In the genomic region with DNA sequence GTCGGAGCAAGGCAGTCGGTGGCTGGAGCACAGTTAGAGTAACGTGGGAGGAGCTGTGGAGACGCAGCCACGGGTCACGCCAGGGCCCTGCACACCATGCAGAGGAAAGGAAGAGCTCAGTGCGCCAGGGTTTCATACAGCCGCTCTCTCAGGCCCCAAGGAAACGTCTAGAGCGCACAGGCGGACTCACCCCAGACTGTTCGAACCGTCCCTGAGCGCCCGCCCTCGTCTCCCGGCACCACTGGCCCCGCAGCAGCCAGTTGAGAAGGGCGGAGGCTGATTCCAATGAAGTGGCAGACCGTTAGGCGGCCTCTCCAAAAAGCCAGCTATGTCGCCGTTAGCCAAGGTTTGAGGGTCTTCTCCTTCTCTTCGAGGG, we compare ENCODE assay signal across 8 cellular contexts. TPM values are rescaled to one million over a fixed set of nuclear protein-coding genes. Genes with fewer than 3 reads are reported as not detected.
A peak's percentile ranks its signal among the peaks of the same experiment; 100 is the strongest.
DNase-seq lines count a peak whose midpoint lies in the region; ATAC-seq and TF ChIP-seq lines count a peak whose summit lies in the region.

No MANE protein-coding gene starts in this region.

- intact Hi-C loops in activated naive CD4-positive, alpha-beta T cell treated with anti-CD3 and anti-CD28 coated beads for 36 hours (cut with micrococcal nuclease), result loop anchor here (1.0 to 10.0 kb wide), 9 partner anchors 16 to 935 kb away; partner anchors contain the start of genes CCDC15, FAM118B, PKNOX2 and PUS3
- intact Hi-C loops in ascending aorta (cut with DNase I), result loop anchor here (1.0 to 10.0 kb wide), 12 partner anchors 16 to 1242 kb away; partner anchors contain the start of genes CCDC15, CDON, CHEK1 and EI24

- H3K9me3 ChIP-seq in ascending aorta (no peaks in the 10 kb centered on the region), iPS-18c (ENCODE audit: control insufficient read depth, insufficient read depth, low read length) (peaks cover 6% of the 10 kb centered on the region)

- peak; percentile 35 for ATAC-seq in HG02870 (IDR thresholded peaks at IDR 0.05; ENCODE audit: unreplicated experiment)
- ATAC-seq in GM18519 (IDR thresholded peaks at IDR 0.05; ENCODE audit: low FRiP score, unreplicated experiment), result no peak

- H3K36me3 Mint-ChIP-seq in activated naive CD4-positive, alpha-beta T cell treated with anti-CD3 and anti-CD28 coated beads for 36 hours (ENCODE audit: low read depth), result peaks cover 2% of the 10 kb centered on the region

- peak overlapping the region; percentile 91 to 98 for H3K27ac ChIP-seq in ascending aorta
- peak overlapping the region in 19 of 21 experiments; percentile 32 to 96 (median 87) for H3K27ac ChIP-seq in skin epidermis

- peaks cover 29% of the 10 kb centered on the region for H3K4me1 Mint-ChIP-seq in activated naive CD4-positive, alpha-beta T cell treated with anti-CD3 and anti-CD28 coated beads for 36 hours (ENCODE audit: low read depth)

- H3K4me1 ChIP-seq in ascending aorta, result peaks cover 2% of the 10 kb centered on the region in 2 donors

- peak overlapping the region; percentile 88 for H3K27ac Mint-ChIP-seq in activated naive CD4-positive, alpha-beta T cell treated with anti-CD3 and anti-CD28 coated beads for 36 hours

- CTCF ChIA-PET in activated naive CD4-positive, alpha-beta T cell treated with anti-CD3 and anti-CD28 coated beads for 36 hours (lab: Charles Lee), result interaction anchor here (0.6 to 2.0 kb wide), 6 partner anchors 12 to 319 kb away, joined by 3 to 8 read pairs (median 5); partner anchors contain the start of genes CHEK1 and PUS3

- H3K9me3 Mint-ChIP-seq in activated naive CD4-positive, alpha-beta T cell treated with anti-CD3 and anti-CD28 coated beads for 36 hours, result no peaks in the 10 kb centered on the region

- no peaks in the 10 kb centered on the region for H3K27me3 Mint-ChIP-seq in activated naive CD4-positive, alpha-beta T cell treated with anti-CD3 and anti-CD28 coated beads for 36 hours (ENCODE audit: low read depth)

- peak overlapping the region; percentile 81 for H3K4me3 Mint-ChIP-seq in activated naive CD4-positive, alpha-beta T cell treated with anti-CD3 and anti-CD28 coated beads for 36 hours

- TF ChIP-seq CTCF in ascending aorta (IDR thresholded peaks at IDR 0.05), result no peak

- peaks cover 0 to 3% of the 10 kb centered on the region in 2 donors for H3K36me3 ChIP-seq in ascending aorta

- peak overlapping the region; percentile 71 to 90 for H3K4me3 ChIP-seq in ascending aorta
- H3K4me3 ChIP-seq in iPS-18c (ENCODE audit: insufficient read depth, low read depth, low read length), result peak overlapping the region; percentile 89
- peak overlapping the region; percentile 71 to 95 (median 87) for H3K4me3 ChIP-seq in skin epidermis

- no peak for DNase-seq in activated naive CD4-positive, alpha-beta T cell treated with anti-CD3 and anti-CD28 coated beads for 36 hours
- no peak for DNase-seq in activated naive CD4-positive, alpha-beta T cell treated with Interleukin-2 at 50 U/mL for 16 hours
- DNase-seq in NOMO-1 treated with DMSO at 0.1 percent for 48 hours (lab: John Stamatoyannopoulos, UW; ENCODE audit: unreplicated experiment) (peak; percentile 56), ascending aorta (ENCODE audit: low spot score in 2 of 2) (peak in 1 of 2 donors; percentile 71)

- no peaks in the 10 kb centered on the region for H3K27me3 ChIP-seq in ascending aorta

RNA-seq across cellular contexts. Expression of gene HYLS1, which starts 0.5 kb away (rescaled TPM):
- 10 to 100 TPM; 10.2 to 11.7 TPM for total RNA-seq in activated naive CD4-positive, alpha-beta T cell treated with anti-CD3 and anti-CD28 coated beads for 36 hours
- 6.5 TPM for total RNA-seq in ascending aorta

RNA-seq across cellular contexts. Expression of gene PUS3, which starts 16.0 kb away (rescaled TPM):
- total RNA-seq in activated naive CD4-positive, alpha-beta T cell treated with anti-CD3 and anti-CD28 coated beads for 36 hours, result 10 to 100 TPM; 14.9 to 18.5 TPM
- total RNA-seq in ascending aorta, result 31.3 TPM

RNA-seq across cellular contexts. Expression of gene DDX25, which starts 17.3 kb away (rescaled TPM):
- not detected for total RNA-seq in activated naive CD4-positive, alpha-beta T cell treated with anti-CD3 and anti-CD28 coated beads for 36 hours
- not detected for total RNA-seq in ascending aorta

RNA-seq across cellular contexts. Expression of gene PATE4, which starts 53.9 kb away (rescaled TPM):
- not detected for total RNA-seq in activated naive CD4-positive, alpha-beta T cell treated with anti-CD3 and anti-CD28 coated beads for 36 hours
- not detected for total RNA-seq in ascending aorta

RNA-seq across cellular contexts. Expression of gene VSIG10L2, which starts 58.9 kb away (rescaled TPM):
- not detected for total RNA-seq in activated naive CD4-positive, alpha-beta T cell treated with anti-CD3 and anti-CD28 coated beads for 36 hours
- total RNA-seq in ascending aorta, result not detected
